8 cellular contexts compared by ENCODE assay signal in genomic region chr6:15244605-15245360, GRCh38. TPM values are rescaled to one million over a fixed set of nuclear protein-coding genes. Genes with fewer than 3 reads are reported as not detected.
DNase-seq lines count a peak whose midpoint lies in the region; ATAC-seq and TF ChIP-seq lines count a peak whose summit lies in the region.

No MANE protein-coding gene starts in this region.

- no peaks in the 10 kb centered on the region for H3K9me3 Mint-ChIP-seq in activated T-helper 1 cell treated with anti-CD3 and anti-CD28 coated beads, Interleukin-12 subunit alpha, Interleukin-12 subunit beta, Interleukin-2, Interleukin-4 antibody, amounts not matched to agents 30 ng/mL and 10 ng/mL and 1 ng/mL, durations not matched to agents 14 hours and 24 hours and 36 hours
- no peaks in the 10 kb centered on the region for H3K9me3 Mint-ChIP-seq in naive thymus-derived CD8-positive, alpha-beta T cell

- H3K4me3 ChIP-seq in testis, result peak overlapping the region; percentile 82 to 95

- WGBS in testis, 2 donors, result 1% methylated on average over 15 to 72 of the region's 92 CpGs

- H3K27ac Mint-ChIP-seq in activated T-helper 1 cell treated with anti-CD3 and anti-CD28 coated beads, Interleukin-12 subunit alpha, Interleukin-12 subunit beta, Interleukin-2, Interleukin-4 antibody, amounts not matched to agents 30 ng/mL and 10 ng/mL and 1 ng/mL, durations not matched to agents 14 hours and 24 hours and 36 hours, result peak overlapping the region; percentile 96
- peak overlapping the region in 9 of 10 donors; percentile 89 to 99 (median 98) for H3K27ac Mint-ChIP-seq in naive thymus-derived CD8-positive, alpha-beta T cell

- intact Hi-C loops in activated T-helper 1 cell treated with anti-CD3 and anti-CD28 coated beads, Interleukin-12 subunit alpha, Interleukin-12 subunit beta, Interleukin-2, Interleukin-4 antibody, amounts not matched to agents 30 ng/mL and 10 ng/mL and 1 ng/mL, durations not matched to agents 14 hours and 24 hours and 36 hours (cut with micrococcal nuclease), result loop anchor here (1.0 to 10.0 kb wide), 15 partner anchors 60 to 1430 kb away; partner anchors contain the start of genes CD83 and MCUR1
- intact Hi-C loops in testis (cut with DNase I; ENCODE audit: low total_unique reads), result loop anchor here (5.0 kb wide), 1 partner anchor 198 kb away; no protein-coding TSS in a partner anchor

- DNase-seq in activated T-cell treated with anti-CD3 and anti-CD28 coated beads for 24 hours (ENCODE audit: low read depth) (peak; percentile 44), NCI-H82 treated with DMSO at 0.1 percent for 48 hours (lab: John Stamatoyannopoulos, UW; ENCODE audit: unreplicated experiment) (peak; percentile 47), fibroblast of gingiva (ENCODE audit: low read depth) (peak; percentile 75), testis (peak; percentile 91)
- DNase-seq in activated T-cell treated with anti-CD3 and anti-CD28 coated beads, Interleukin-2, amount 50 U/mL, for 1 hour, result no peak
- DNase-seq in activated T-helper 1 cell treated with anti-CD3 and anti-CD28 coated beads, Interleukin-12 subunit alpha, Interleukin-12 subunit beta, Interleukin-2, Interleukin-4 antibody, amounts not matched to agents 30 ng/mL and 10 ng/mL and 1 ng/mL, durations not matched to agents 14 hours and 24 hours and 36 hours (ENCODE audit: low spot score), result no peak
- DNase-seq in naive thymus-derived CD8-positive, alpha-beta T cell, result peak in 9 of 10 donors; percentile 54 to 81 (median 66)

- H3K36me3 ChIP-seq in testis (ENCODE audit: low read depth, missing control alignments), result no peaks in the 10 kb centered on the region

- POLR2A ChIA-PET in naive thymus-derived CD8-positive, alpha-beta T cell (lab: Charles Lee), result interaction anchor here (0.6 to 1.2 kb wide), 3 partner anchors 11 to 1533 kb away, joined by 3 to 7 read pairs (median 6); partner anchors contain the start of gene RANBP9

- H3K9me3 ChIP-seq in testis, result no peaks in the 10 kb centered on the region

- peak overlapping the region; percentile 93 to 96 for H3K27ac ChIP-seq in testis

- no peaks in the 10 kb centered on the region for H3K4me1 ChIP-seq in testis

- H3K4me3 Mint-ChIP-seq in activated T-helper 1 cell treated with anti-CD3 and anti-CD28 coated beads, Interleukin-12 subunit alpha, Interleukin-12 subunit beta, Interleukin-2, Interleukin-4 antibody, amounts not matched to agents 30 ng/mL and 10 ng/mL and 1 ng/mL, durations not matched to agents 14 hours and 24 hours and 36 hours, result peak overlapping the region; percentile 98
- H3K4me3 Mint-ChIP-seq in naive thymus-derived CD8-positive, alpha-beta T cell, result peak overlapping the region; percentile 91 to 100 (median 99)

- TF ChIP-seq POLR2A in testis (IDR thresholded peaks at IDR 0.05), result no peak

- peak; percentile 13 for ATAC-seq in HG03066 (IDR thresholded peaks at IDR 0.05; ENCODE audit: low read depth, unreplicated experiment)
- ATAC-seq in naive thymus-derived CD8-positive, alpha-beta T cell, result peak; percentile 14 to 31

- H3K27me3 ChIP-seq in testis, result no peaks in the 10 kb centered on the region

- no peak for TF ChIP-seq CTCF in testis (IDR thresholded peaks at IDR 0.05)

- peaks cover 10% of the 10 kb centered on the region for H3K36me3 Mint-ChIP-seq in activated T-helper 1 cell treated with anti-CD3 and anti-CD28 coated beads, Interleukin-12 subunit alpha, Interleukin-12 subunit beta, Interleukin-2, Interleukin-4 antibody, amounts not matched to agents 30 ng/mL and 10 ng/mL and 1 ng/mL, durations not matched to agents 14 hours and 24 hours and 36 hours (ENCODE audit: low read depth)
- no peaks in the 10 kb centered on the region for H3K36me3 Mint-ChIP-seq in naive thymus-derived CD8-positive, alpha-beta T cell

- H3K4me1 Mint-ChIP-seq in activated T-helper 1 cell treated with anti-CD3 and anti-CD28 coated beads, Interleukin-12 subunit alpha, Interleukin-12 subunit beta, Interleukin-2, Interleukin-4 antibody, amounts not matched to agents 30 ng/mL and 10 ng/mL and 1 ng/mL, durations not matched to agents 14 hours and 24 hours and 36 hours (ENCODE audit: low read depth), result peaks cover 9% of the 10 kb centered on the region
- peaks cover 12 to 26% (median 18%) of the 10 kb centered on the region in 4 donors for H3K4me1 Mint-ChIP-seq in naive thymus-derived CD8-positive, alpha-beta T cell

- no peaks in the 10 kb centered on the region for H3K27me3 Mint-ChIP-seq in activated T-helper 1 cell treated with anti-CD3 and anti-CD28 coated beads, Interleukin-12 subunit alpha, Interleukin-12 subunit beta, Interleukin-2, Interleukin-4 antibody, amounts not matched to agents 30 ng/mL and 10 ng/mL and 1 ng/mL, durations not matched to agents 14 hours and 24 hours and 36 hours (ENCODE audit: insufficient read depth)
- peaks cover 0 to 2% (median 0%) of the 10 kb centered on the region in 5 donors for H3K27me3 Mint-ChIP-seq in naive thymus-derived CD8-positive, alpha-beta T cell

RNA-seq across cellular contexts. Expression of gene JARID2, which starts 1.1 kb away (rescaled TPM):
- total RNA-seq in activated T-helper 1 cell treated with anti-CD3 and anti-CD28 coated beads, Interleukin-12 subunit alpha, Interleukin-12 subunit beta, Interleukin-2, Interleukin-4 antibody, amounts not matched to agents 30 ng/mL and 10 ng/mL and 1 ng/mL, durations not matched to agents 14 hours and 24 hours and 36 hours, result 60.5 and 62.5 TPM in 2 replicates
- 10 to 100 TPM; 23.0 to 23.5 TPM for total RNA-seq in naive thymus-derived CD8-positive, alpha-beta T cell
- 10 to 100 TPM in 2 of 3 donors, 1 to 10 TPM in 1; 7.6 to 11.8 (median 10.1) TPM for polyA plus RNA-seq in naive thymus-derived CD8-positive, alpha-beta T cell
- total RNA-seq in testis, result 10 to 100 TPM; 53.7 to 60.8 TPM
- polyA plus RNA-seq in testis (ENCODE audit: insufficient read depth, low read depth, low replicate concordance), result 36.1 TPM

Comparison
In these comparisons a context has a peak if more than half of its experiments do, and no peak if none do; other contexts are left out.
1. DNase-seq: peak in activated T-cell treated with anti-CD3 and anti-CD28 coated beads for 24 hours (single experiment), NCI-H82 treated with DMSO at 0.1 percent for 48 hours (single experiment), fibroblast of gingiva (single experiment), naive thymus-derived CD8-positive, alpha-beta T cell (9 of 10) and testis (single experiment); none in activated T-cell treated with anti-CD3 and anti-CD28 coated beads, Interleukin-2, amount 50 U/mL, for 1 hour (single experiment) and activated T-helper 1 cell treated with anti-CD3 and anti-CD28 coated beads, Interleukin-12 subunit alpha, Interleukin-12 subunit beta, Interleukin-2, Interleukin-4 antibody, amounts not matched to agents 30 ng/mL and 10 ng/mL and 1 ng/mL, durations not matched to agents 14 hours and 24 hours and 36 hours (single experiment).